ENCODE assay signal across 24 cellular contexts in genomic region chr6:25448965-25449538, GRCh38.
DNase-seq lines count a peak whose midpoint lies in the region; ATAC-seq and TF ChIP-seq lines count a peak whose summit lies in the region.
"Had no signal": no experiment of that assay in that cellular context is flagged by ENCODE, and none has a peak within 500 bp of the region (broad histone marks: within the 10 kb centered on the region; RNA-seq: fewer than 3 reads in every experiment).

No MANE protein-coding gene starts in this region.

- TF ChIP-seq CTCF in OCI-LY1 (IDR thresholded peaks at IDR 0.05; ENCODE audit: low read length) (no peak), endothelial cell (IDR thresholded peaks at IDR 0.05; ENCODE audit: unreplicated experiment) (no peak), osteocyte (IDR thresholded peaks at IDR 0.05) (no peak), sigmoid colon (IDR thresholded peaks at IDR 0.05) (no peak)

- H3K9me3 Mint-ChIP-seq in endothelial cell (ENCODE audit: unreplicated experiment) (no peaks in the 10 kb centered on the region), osteocyte (ENCODE audit: unreplicated experiment) (peaks cover 11% of the 10 kb centered on the region)
- peaks cover 4% of the 10 kb centered on the region for H3K9me3 Mint-ChIP-seq in activated CD8-positive, alpha-beta T cell treated with anti-CD3 and anti-CD28 coated beads, Interleukin-2, amount 10 ng/mL, durations not matched to agents 7 days and 5 days (ENCODE audit: insufficient read depth)

- no peaks in the 10 kb centered on the region for H3F3A ChIP-seq in OCI-LY1 (ENCODE audit: insufficient read depth, low read length)

- H3K9ac ChIP-seq in OCI-LY1 (ENCODE audit: low read length) = no peak overlapping the region

- 88 to 93% methylated on average over 2 of the region's 2 CpGs for WGBS in sigmoid colon, 2 donors

- DNase-seq in H7 (peak; percentile 32), endothelial cell (ENCODE audit: low spot score) (no peak), osteocyte (ENCODE audit: extremely low spot score, unreplicated experiment) (no peak), sigmoid colon (no peak)
- DNase-seq in activated CD8-positive, alpha-beta T cell treated with anti-CD3 and anti-CD28 coated beads, Interleukin-2, amount 10 ng/mL, durations not matched to agents 7 days and 5 days = no peak
- DNase-seq: activated B cell treated with CpG ODN at 0.5 μM for 24 hours; activated CD4-positive, alpha-beta memory T cell treated with anti-CD3 and anti-CD28 coated beads, Interleukin-2, amount 10 ng/mL, durations not matched to agents 7 days and 5 days; activated gamma-delta T cell; activated T-cell treated with anti-CD3 and anti-CD28 coated beads for 4 hours; CD4-positive, alpha-beta memory T cell; DMS53; kidney; NCI-H526 treated with DMSO at 0.1 percent for 48 hours; retina; stimulated activated CD4-positive, alpha-beta T cell treated with anti-CD3 and anti-CD28 coated beads, Interleukin-4, amount 100 ng/mL, for 1 hour had no signal

- no peaks in the 10 kb centered on the region for H4K20me1 ChIP-seq in OCI-LY1 (ENCODE audit: insufficient read depth, low read length)

- no peak overlapping the region for H2AFZ ChIP-seq in OCI-LY1 (ENCODE audit: low read length)

- H3K4me1 ChIP-seq in OCI-LY1 (ENCODE audit: insufficient read depth, low read length, severe bottlenecking) = peaks cover 14% of the 10 kb centered on the region
- no peaks in the 10 kb centered on the region for H3K4me1 ChIP-seq in sigmoid colon

- no peak for TF ChIP-seq EP300 in sigmoid colon (IDR thresholded peaks at IDR 0.05)

- H3K4me3 Mint-ChIP-seq in endothelial cell (ENCODE audit: unreplicated experiment) (no peak overlapping the region), osteocyte (ENCODE audit: unreplicated experiment) (no peak overlapping the region)
- no peak overlapping the region for H3K4me3 Mint-ChIP-seq in activated CD8-positive, alpha-beta T cell treated with anti-CD3 and anti-CD28 coated beads, Interleukin-2, amount 10 ng/mL, durations not matched to agents 7 days and 5 days
- H3K4me3 Mint-ChIP-seq: activated B cell treated with CpG ODN at 0.5 μM for 24 hours; activated CD4-positive, alpha-beta memory T cell treated with anti-CD3 and anti-CD28 coated beads, Interleukin-2, amount 10 ng/mL, durations not matched to agents 7 days and 5 days; stimulated activated naive CD8-positive, alpha-beta T cell treated with anti-CD3 and anti-CD28 coated beads, Interleukin-15, Interleukin-2, amounts not matched to agents 100 ng/mL and 50 ng/mL, for 24 hours; T-helper 2 cell treated with Interferon-gamma antibody and Interleukin-4, amounts not matched to agents 5 μg/mL and 100 μg/mL, for 36 hours had no signal

- no peaks in the 10 kb centered on the region for H3K9me3 ChIP-seq in OCI-LY1 (ENCODE audit: low read length)
- H3K9me3 ChIP-seq in sigmoid colon = no peaks in the 10 kb centered on the region

- H3K4me3 ChIP-seq in H7 (ENCODE audit: insufficient read depth, low read depth, low read length) = no peak overlapping the region
- H3K4me3 ChIP-seq in OCI-LY1 (ENCODE audit: low read depth, low read length, poor library complexity, severe bottlenecking) = no peak overlapping the region
- H3K4me3 ChIP-seq in sigmoid colon = no peak overlapping the region
- H3K4me3 ChIP-seq: cardiac muscle cell, K562, tibial nerve had no signal

- peak overlapping the region; percentile 21 for H3K27ac Mint-ChIP-seq in endothelial cell (ENCODE audit: unreplicated experiment)
- H3K27ac Mint-ChIP-seq in osteocyte (ENCODE audit: unreplicated experiment) = peak overlapping the region; percentile 13
- no peak overlapping the region for H3K27ac Mint-ChIP-seq in activated CD8-positive, alpha-beta T cell treated with anti-CD3 and anti-CD28 coated beads, Interleukin-2, amount 10 ng/mL, durations not matched to agents 7 days and 5 days
- H3K27ac Mint-ChIP-seq: activated B cell treated with CpG ODN at 0.5 μM for 24 hours; activated CD4-positive, alpha-beta memory T cell treated with anti-CD3 and anti-CD28 coated beads, Interleukin-2, amount 10 ng/mL, durations not matched to agents 7 days and 5 days; T-helper 2 cell treated with Interferon-gamma antibody and Interleukin-4, amounts not matched to agents 5 μg/mL and 100 μg/mL, for 36 hours had no signal

- intact Hi-C loops in sigmoid colon (cut with DNase I) = no loop called here

- H3K4me1 Mint-ChIP-seq in endothelial cell (ENCODE audit: unreplicated experiment) = peaks cover 33% of the 10 kb centered on the region
- peaks cover 31% of the 10 kb centered on the region for H3K4me1 Mint-ChIP-seq in osteocyte (ENCODE audit: unreplicated experiment)
- H3K4me1 Mint-ChIP-seq in activated CD8-positive, alpha-beta T cell treated with anti-CD3 and anti-CD28 coated beads, Interleukin-2, amount 10 ng/mL, durations not matched to agents 7 days and 5 days (ENCODE audit: low read depth) = peaks cover 19% of the 10 kb centered on the region

- no peaks in the 10 kb centered on the region for H3K27me3 Mint-ChIP-seq in endothelial cell (ENCODE audit: unreplicated experiment)
- no peaks in the 10 kb centered on the region for H3K27me3 Mint-ChIP-seq in osteocyte (ENCODE audit: unreplicated experiment)
- H3K27me3 Mint-ChIP-seq in activated CD8-positive, alpha-beta T cell treated with anti-CD3 and anti-CD28 coated beads, Interleukin-2, amount 10 ng/mL, durations not matched to agents 7 days and 5 days (ENCODE audit: low read depth) = no peaks in the 10 kb centered on the region
- H3K27me3 Mint-ChIP-seq: activated B cell treated with CpG ODN at 0.5 μM for 24 hours; activated CD4-positive, alpha-beta memory T cell treated with anti-CD3 and anti-CD28 coated beads, Interleukin-2, amount 10 ng/mL, durations not matched to agents 7 days and 5 days; CD4-positive, alpha-beta memory T cell; stimulated activated naive CD8-positive, alpha-beta T cell treated with anti-CD3 and anti-CD28 coated beads, Interleukin-15, Interleukin-2, amounts not matched to agents 100 ng/mL and 50 ng/mL, for 24 hours had no signal

- ATAC-seq in activated CD8-positive, alpha-beta T cell treated with anti-CD3 and anti-CD28 coated beads, Interleukin-2, amount 10 ng/mL, durations not matched to agents 7 days and 5 days = no peak
- ATAC-seq in GM21423 (IDR thresholded peaks at IDR 0.05; ENCODE audit: unreplicated experiment) (no peak), HG03354 (IDR thresholded peaks at IDR 0.05; ENCODE audit: poor library complexity, severe bottlenecking, unreplicated experiment) (no peak)
- ATAC-seq: K562, SK-N-SH treated with all-trans-retinoic acid at 6 μM for 48 hours had no signal

- H3K27me3 ChIP-seq in H7 (ENCODE audit: control insufficient read depth, insufficient read depth, low read length) = no peaks in the 10 kb centered on the region
- no peaks in the 10 kb centered on the region for H3K27me3 ChIP-seq in OCI-LY1 (ENCODE audit: insufficient read depth, low read length)
- no peaks in the 10 kb centered on the region for H3K27me3 ChIP-seq in sigmoid colon
- H3K27me3 ChIP-seq: cardiac muscle cell, tibial nerve had no signal

- no peaks in the 10 kb centered on the region for H3K9me2 ChIP-seq in OCI-LY1 (ENCODE audit: low read depth, low read length)

- TF ChIP-seq POLR2A in sigmoid colon (IDR thresholded peaks at IDR 0.05) = no peak

- POLR2A ChIA-PET in activated CD8-positive, alpha-beta T cell treated with anti-CD3 and anti-CD28 coated beads, Interleukin-2, amount 10 ng/mL, durations not matched to agents 7 days and 5 days (lab: Charles Lee) = no interaction called here

- H3K36me3 ChIP-seq in H7 (replicated peaks; ENCODE audit: control insufficient read depth, insufficient read depth, low read length) = no peaks in the 10 kb centered on the region
- H3K36me3 ChIP-seq in OCI-LY1 (ENCODE audit: insufficient read depth, low read length) = peaks cover 27% of the 10 kb centered on the region
- H3K36me3 ChIP-seq in sigmoid colon = no peaks in the 10 kb centered on the region
- H3K36me3 ChIP-seq: cardiac muscle cell had no signal

- H3K36me3 Mint-ChIP-seq in endothelial cell (ENCODE audit: low read depth, unreplicated experiment) (peaks cover 20% of the 10 kb centered on the region), osteocyte (ENCODE audit: unreplicated experiment) (peaks cover 8% of the 10 kb centered on the region)
- peaks cover 10% of the 10 kb centered on the region for H3K36me3 Mint-ChIP-seq in activated CD8-positive, alpha-beta T cell treated with anti-CD3 and anti-CD28 coated beads, Interleukin-2, amount 10 ng/mL, durations not matched to agents 7 days and 5 days (ENCODE audit: low read depth)

- H3K27ac ChIP-seq in OCI-LY1 (ENCODE audit: low read depth, low read length, poor library complexity, severe bottlenecking) = peak overlapping the region; percentile 6
- no peak overlapping the region for H3K27ac ChIP-seq in sigmoid colon
- H3K27ac ChIP-seq: cardiac muscle cell had no signal

- no peaks in the 10 kb centered on the region for H3K79me2 ChIP-seq in OCI-LY1 (ENCODE audit: insufficient read depth, low read length)

- no peak overlapping the region for H3K4me2 ChIP-seq in OCI-LY1 (ENCODE audit: low read length)

- CTCF ChIA-PET in activated CD8-positive, alpha-beta T cell treated with anti-CD3 and anti-CD28 coated beads, Interleukin-2, amount 10 ng/mL, durations not matched to agents 7 days and 5 days (lab: Charles Lee) = interaction anchor here (1.0 kb wide), 1 partner anchor 41 kb away, joined by 3 read pairs; no protein-coding TSS in a partner anchor
